In the genomic region with DNA sequence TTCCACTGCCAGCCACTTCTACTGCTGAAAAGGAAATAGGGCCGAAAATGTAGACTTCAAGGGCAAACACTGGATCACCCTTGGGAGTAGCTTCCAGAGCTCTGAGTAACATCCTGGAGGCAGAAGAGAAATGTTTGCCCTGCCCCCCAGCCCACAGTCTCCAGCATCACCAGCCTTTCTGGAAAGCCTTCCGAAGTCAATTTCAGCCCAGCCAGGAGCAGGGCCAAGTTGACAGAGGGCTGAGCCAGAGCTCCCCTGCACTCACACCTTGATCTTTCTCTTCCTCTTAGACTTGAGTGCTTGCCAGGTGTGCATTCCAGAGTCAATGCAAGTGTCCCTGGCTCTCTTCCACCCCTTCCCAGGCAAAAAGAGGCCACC, we compare ENCODE assay signal across 9 cellular contexts. TPM values are rescaled to one million over a fixed set of nuclear protein-coding genes. Genes with fewer than 3 reads are reported as not detected.
DNase-seq lines count a peak whose midpoint lies in the region; ATAC-seq, FAIRE-seq and TF ChIP-seq lines count a peak whose summit lies in the region.
"Had no signal": no experiment of that assay in that cellular context is flagged by ENCODE, and none has a peak within 500 bp of the region (broad histone marks: within the 10 kb centered on the region; RNA-seq: fewer than 3 reads in every experiment).

No MANE protein-coding gene starts in this region.

- no peaks in the 10 kb centered on the region; the same call in none of the 2 replicates for H3K27me3 Mint-ChIP-seq in WTC11 (ENCODE audit: low read depth)

- no peak for TF ChIP-seq CTCF in WTC11 (IDR thresholded peaks at IDR 0.05)

- ATAC-seq in WTC11 (peak; percentile 52), HG02973 (IDR thresholded peaks at IDR 0.05; ENCODE audit: unreplicated experiment) (no peak), HG03097 (IDR thresholded peaks at IDR 0.05; ENCODE audit: low FRiP score, unreplicated experiment) (no peak), GM21515 (IDR thresholded peaks at IDR 0.05; ENCODE audit: unreplicated experiment) (no peak)

- no peak overlapping the region for H3K4me3 Mint-ChIP-seq in WTC11
- H3K4me3 Mint-ChIP-seq: T-helper 2 cell treated with Interferon-gamma antibody and Interleukin-4, amounts not matched to agents 5 μg/mL and 100 μg/mL, for 36 hours had no signal

- peak; percentile 82 for FAIRE-seq in H54 (lab: Jason Lieb, UNC)

- H3K4me3 ChIP-seq in skin epidermis: no peak overlapping the region

- CTCF ChIA-PET in WTC11 (lab: Charles Lee): interaction anchor here (0.7 to 1.5 kb wide), 3 partner anchors 9 to 21 kb away, joined by 4 to 11 read pairs (median 6); no protein-coding TSS in a partner anchor

- no peak overlapping the region for H3K27ac Mint-ChIP-seq in WTC11
- H3K27ac Mint-ChIP-seq: T-helper 2 cell treated with Interferon-gamma antibody and Interleukin-4, amounts not matched to agents 5 μg/mL and 100 μg/mL, for 36 hours had no signal

- POLR2A ChIA-PET in WTC11 (lab: Charles Lee): no interaction called here

- peaks cover 5% of the 10 kb centered on the region; the same call in 1 of the 2 replicates for H3K4me1 Mint-ChIP-seq in WTC11

- no peaks in the 10 kb centered on the region for H3K9me3 Mint-ChIP-seq in WTC11
- H3K9me3 Mint-ChIP-seq: T-helper 2 cell treated with Interferon-gamma antibody and Interleukin-4, amounts not matched to agents 5 μg/mL and 100 μg/mL, for 36 hours had no signal

- no peak for TF ChIP-seq POLR2A in H54 (IDR thresholded peaks at IDR 0.05; ENCODE audit: low read depth, low read length)

- DNase-seq in H54 (ENCODE audit: insufficient read length, low spot score): peak; percentile 67
- DNase-seq in WTC11 (ENCODE audit: low spot score): no peak
- peak; percentile 14 for DNase-seq in iPS-NIHi11 (ENCODE audit: low spot score)
- DNase-seq in SHP77 (lab: John Stamatoyannopoulos, UW): no peak

- peak overlapping the region in 20 of 21 experiments; percentile 12 to 81 (median 60) for H3K27ac ChIP-seq in skin epidermis

- H3K36me3 Mint-ChIP-seq in WTC11: no peaks in the 10 kb centered on the region

TF ChIP-seq in WTC11, 78 proteins besides CTCF, POLR2A, EP300 and RAD21:
- TF ChIP-seq SOX15 (CRISPR knock-in tag; IDR thresholded peaks at IDR 0.05) (no peak), ZNF121 (CRISPR knock-in tag; IDR thresholded peaks at IDR 0.05) (no peak), NFE2L1 (CRISPR knock-in tag; IDR thresholded peaks at IDR 0.05) (no peak), ZNF416 (CRISPR knock-in tag; IDR thresholded peaks at IDR 0.05) (no peak), FOXP1 (CRISPR knock-in tag; IDR thresholded peaks at IDR 0.05; ENCODE audit: borderline replicate concordance) (no peak)
- TF ChIP-seq, protein P1, sequence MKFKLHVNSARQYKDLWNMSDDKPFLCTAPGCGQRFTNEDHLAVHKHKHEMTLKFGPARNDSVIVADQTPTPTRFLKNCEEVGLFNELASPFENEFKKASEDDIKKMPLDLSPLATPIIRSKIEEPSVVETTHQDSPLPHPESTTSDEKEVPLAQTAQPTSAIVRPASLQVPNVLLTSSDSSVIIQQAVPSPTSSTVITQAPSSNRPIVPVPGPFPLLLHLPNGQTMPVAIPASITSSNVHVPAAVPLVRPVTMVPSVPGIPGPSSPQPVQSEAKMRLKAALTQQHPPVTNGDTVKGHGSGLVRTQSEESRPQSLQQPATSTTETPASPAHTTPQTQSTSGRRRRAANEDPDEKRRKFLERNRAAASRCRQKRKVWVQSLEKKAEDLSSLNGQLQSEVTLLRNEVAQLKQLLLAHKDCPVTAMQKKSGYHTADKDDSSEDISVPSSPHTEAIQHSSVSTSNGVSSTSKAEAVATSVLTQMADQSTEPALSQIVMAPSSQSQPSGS (CRISPR knock-in tag; IDR thresholded peaks at IDR 0.05; ENCODE audit: borderline replicate concordance, low read depth): no peak
- TF ChIP-seq, protein P2, sequence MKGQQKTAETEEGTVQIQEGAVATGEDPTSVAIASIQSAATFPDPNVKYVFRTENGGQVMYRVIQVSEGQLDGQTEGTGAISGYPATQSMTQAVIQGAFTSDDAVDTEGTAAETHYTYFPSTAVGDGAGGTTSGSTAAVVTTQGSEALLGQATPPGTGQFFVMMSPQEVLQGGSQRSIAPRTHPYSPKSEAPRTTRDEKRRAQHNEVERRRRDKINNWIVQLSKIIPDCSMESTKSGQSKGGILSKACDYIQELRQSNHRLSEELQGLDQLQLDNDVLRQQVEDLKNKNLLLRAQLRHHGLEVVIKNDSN (CRISPR knock-in tag; IDR thresholded peaks at IDR 0.05): no peak

RNA-seq across cellular contexts. Expression of a gene that starts 35.2 kb away (rescaled TPM):
- 573 to 595 TPM (median 584 TPM) in 3 replicates for total RNA-seq in WTC11 (2021)

Comparison
In these comparisons a context has a peak if more than half of its experiments do, and no peak if none do; other contexts are left out.
1. DNase-seq: peak in H54 (single experiment) and iPS-NIHi11 (single experiment); none in WTC11 (single experiment) and SHP77 (0 of 2).